8 cellular contexts compared by ENCODE assay signal in the genomic region with DNA sequence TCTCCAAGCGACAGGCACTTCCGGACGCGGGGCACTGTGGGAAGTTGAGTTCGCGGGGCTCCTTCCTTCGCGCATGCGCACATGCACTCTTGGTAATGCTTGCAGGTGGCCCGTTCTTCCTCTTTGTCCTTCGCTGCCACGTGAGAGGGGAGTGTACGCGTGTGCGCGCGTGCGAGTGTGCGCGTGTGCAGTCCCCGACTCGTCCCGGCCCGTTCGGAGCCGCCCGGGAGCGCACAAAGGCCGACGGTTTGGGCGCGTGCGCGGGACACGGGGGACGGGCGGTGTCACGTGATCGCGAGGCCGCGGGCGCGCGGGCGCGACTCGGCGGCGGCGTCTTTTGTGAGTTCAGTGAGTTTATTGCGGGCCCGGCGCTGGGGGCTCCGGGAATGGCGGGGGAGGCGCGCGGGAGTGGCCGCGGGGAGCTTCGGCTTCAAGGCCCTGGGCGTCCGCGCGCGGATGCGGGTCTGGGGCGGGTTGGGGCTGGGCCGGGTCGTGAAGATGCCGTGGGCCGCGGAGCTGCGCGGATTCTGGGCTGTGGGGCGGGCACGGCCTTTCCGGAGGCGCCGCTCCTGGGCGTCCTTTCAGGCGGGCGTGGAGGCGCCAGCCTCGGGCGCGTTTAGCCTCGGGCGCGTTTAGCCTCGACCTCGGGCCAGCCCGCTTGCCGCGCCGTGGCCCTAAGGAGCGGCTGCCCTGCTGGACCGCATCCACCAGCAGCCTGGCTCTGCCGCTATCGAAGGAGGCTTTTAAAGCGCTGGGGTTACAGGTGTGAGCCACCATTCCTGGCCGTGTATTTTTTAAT. TPM values are rescaled to one million over a fixed set of nuclear protein-coding genes. Genes with fewer than 3 reads are reported as not detected.
DNase-seq lines count a peak whose midpoint lies in the region; ATAC-seq and TF ChIP-seq lines count a peak whose summit lies in the region.

Gene ZNF84 (plus strand): TSS at position 303 of the 799 bp plus-strand sequence. CDS start 3,959 bp downstream, outside the sequence.

- DNase-seq in Daoy (ENCODE audit: low read depth) (peak; percentile 99), GOT3 (lab: John Stamatoyannopoulos, UW) (peak; percentile 76), LNCaP clone FGC (ENCODE audit: low read depth) (peak; percentile 97), RWPE1 (ENCODE audit: low spot score) (peak; percentile 90), fibroblast of gingiva (ENCODE audit: low read depth) (peak; percentile 99), naive B cell (peak; percentile 98)

- no peaks in the 10 kb centered on the region for H3K4me1 Mint-ChIP-seq in activated T-helper 17 cell treated with anti-CD3 and anti-CD28 coated beads, Interleukin-2, amount 50 U/mL, for 72 hours
- peaks cover 7 to 22% (median 13%) of the 10 kb centered on the region in 3 donors for H3K4me1 Mint-ChIP-seq in naive B cell
- peaks cover 6% of the 10 kb centered on the region for H3K4me1 Mint-ChIP-seq in stimulated activated memory B cell treated with anti-CD40 and anti-IgM and Interleukin-4, amounts not matched to agents 10 μg/mL and 1 μg/mL and 100 μg/mL, for 72 hours

- ATAC-seq in activated T-helper 17 cell treated with anti-CD3 and anti-CD28 coated beads, Interleukin-2, amount 50 U/mL, for 72 hours (replicated peaks) = peak; percentile 95
- ATAC-seq in naive B cell (ENCODE audit: low read depth in 2 of 2) = peak; percentile 88 to 90
- ATAC-seq in stimulated activated memory B cell treated with anti-CD40 and anti-IgM and Interleukin-4, amounts not matched to agents 10 μg/mL and 1 μg/mL and 100 μg/mL, for 72 hours = peak; percentile 99

- CTCF ChIA-PET in RWPE1 (lab: Yijun Ruan, JAX) = interaction anchor here (0.6 to 0.7 kb wide), 2 partner anchors 60 to 84 kb away, joined by 3 read pairs; no protein-coding TSS in a partner anchor

- H3K4me3 ChIP-seq in LNCaP clone FGC (ENCODE audit: low read depth, low read length) = peak within 1 kb of the TSS; percentile 69

- peak within 1 kb of the TSS; percentile 81 for H3K4me3 Mint-ChIP-seq in activated T-helper 17 cell treated with anti-CD3 and anti-CD28 coated beads, Interleukin-2, amount 50 U/mL, for 72 hours
- H3K4me3 Mint-ChIP-seq in naive B cell = peak within 1 kb of the TSS; percentile 82 to 97 (median 94)
- peak within 1 kb of the TSS; percentile 84 for H3K4me3 Mint-ChIP-seq in stimulated activated memory B cell treated with anti-CD40 and anti-IgM and Interleukin-4, amounts not matched to agents 10 μg/mL and 1 μg/mL and 100 μg/mL, for 72 hours

- peaks cover 61% of the 10 kb centered on the region for H3K36me3 Mint-ChIP-seq in activated T-helper 17 cell treated with anti-CD3 and anti-CD28 coated beads, Interleukin-2, amount 50 U/mL, for 72 hours (ENCODE audit: low read depth)
- H3K36me3 Mint-ChIP-seq in naive B cell = peaks cover 14 to 50% of the 10 kb centered on the region in 2 donors
- peaks cover 53% of the 10 kb centered on the region for H3K36me3 Mint-ChIP-seq in stimulated activated memory B cell treated with anti-CD40 and anti-IgM and Interleukin-4, amounts not matched to agents 10 μg/mL and 1 μg/mL and 100 μg/mL, for 72 hours

- peaks cover 4% of the 10 kb centered on the region for H3K27me3 Mint-ChIP-seq in activated T-helper 17 cell treated with anti-CD3 and anti-CD28 coated beads, Interleukin-2, amount 50 U/mL, for 72 hours
- H3K27me3 Mint-ChIP-seq in naive B cell = peaks cover 5 to 14% (median 8%) of the 10 kb centered on the region in 3 donors
- H3K27me3 Mint-ChIP-seq in stimulated activated memory B cell treated with anti-CD40 and anti-IgM and Interleukin-4, amounts not matched to agents 10 μg/mL and 1 μg/mL and 100 μg/mL, for 72 hours = peaks cover 8% of the 10 kb centered on the region

- peaks cover 28% of the 10 kb centered on the region for H3K9me3 Mint-ChIP-seq in activated T-helper 17 cell treated with anti-CD3 and anti-CD28 coated beads, Interleukin-2, amount 50 U/mL, for 72 hours
- H3K9me3 Mint-ChIP-seq in naive B cell = peaks cover 16 to 76% (median 64%) of the 10 kb centered on the region in 7 donors
- H3K9me3 Mint-ChIP-seq in stimulated activated memory B cell treated with anti-CD40 and anti-IgM and Interleukin-4, amounts not matched to agents 10 μg/mL and 1 μg/mL and 100 μg/mL, for 72 hours = peaks cover 27% of the 10 kb centered on the region

- POLR2A ChIA-PET in RWPE1 (lab: Yijun Ruan, JAX; ENCODE audit: low non-redundant PET) = interaction anchor here (0.6 kb wide), 1 partner anchor 43 kb away, joined by 4 read pairs; no protein-coding TSS in a partner anchor

- peak within 1 kb of the TSS; percentile 99 for H3K27ac ChIP-seq in RWPE1

- TF ChIP-seq CTCF in LNCaP clone FGC (IDR thresholded peaks at IDR 0.05; ENCODE audit: control insufficient read depth, extremely low read depth, insufficient read depth) = no peak
- no peak for TF ChIP-seq CTCF in RWPE1 (conservative IDR thresholded peaks at IDR 0.05; ENCODE audit: low read depth)

- peak within 1 kb of the TSS; percentile 94 for H3K27ac Mint-ChIP-seq in activated T-helper 17 cell treated with anti-CD3 and anti-CD28 coated beads, Interleukin-2, amount 50 U/mL, for 72 hours
- H3K27ac Mint-ChIP-seq in naive B cell = peak within 1 kb of the TSS; percentile 94 to 99 (median 98)
- H3K27ac Mint-ChIP-seq in stimulated activated memory B cell treated with anti-CD40 and anti-IgM and Interleukin-4, amounts not matched to agents 10 μg/mL and 1 μg/mL and 100 μg/mL, for 72 hours = peak within 1 kb of the TSS; percentile 92

RNA-seq across cellular contexts. Expression of gene ZNF84, which starts in this region (rescaled TPM):
- 11.3 and 15.7 TPM in 2 replicates for total RNA-seq in Daoy (2014; rRNA removed; shearing (Covaris generic))
- total RNA-seq in activated T-helper 17 cell treated with anti-CD3 and anti-CD28 coated beads, Interleukin-2, amount 50 U/mL, for 72 hours = 10 to 100 TPM; 13.7 to 30.0 TPM
- 10 to 100 TPM; 15.7 to 27.2 (median 20.7) TPM for polyA plus RNA-seq in naive B cell (ENCODE audit: low read depth in 6 of 6)

Comparison
In these comparisons a context has a peak if more than half of its experiments do, and no peak if none do; other contexts are left out.
1. Peak in every context shown above with its lines: DNase-seq, ATAC-seq, H3K4me3 ChIP-seq and H3K27ac ChIP-seq.